ENCODE assay signal across 12 cellular contexts in genomic region chr4:55851885-55852284, GRCh38. TPM values are rescaled to one million over a fixed set of nuclear protein-coding genes. Genes with fewer than 3 reads are reported as not detected.
DNase-seq lines count a peak whose midpoint lies in the region; ATAC-seq and TF ChIP-seq lines count a peak whose summit lies in the region.
"Had no signal": no experiment of that assay in that cellular context is flagged by ENCODE, and none has a peak within 500 bp of the region (broad histone marks: within the 10 kb centered on the region; RNA-seq: fewer than 3 reads in every experiment).

No MANE protein-coding gene starts in this region.

- H3K4me1 ChIP-seq in endodermal cell (ENCODE audit: control insufficient read depth, insufficient read depth, low read length) = no peaks in the 10 kb centered on the region

- peak overlapping the region; percentile 32 for H3K4me3 ChIP-seq in endodermal cell (ENCODE audit: low read length)
- H3K4me3 ChIP-seq: upper lobe of right lung had no signal

- H3K27ac Mint-ChIP-seq in activated CD4-positive, alpha-beta T cell treated with anti-CD3 and anti-CD28 coated beads, Interleukin-2, amount 10 ng/mL, durations not matched to agents 24 days and 14 days = no peak overlapping the region
- H3K27ac Mint-ChIP-seq in endodermal cell = no peak overlapping the region
- H3K27ac Mint-ChIP-seq in stimulated activated naive CD8-positive, alpha-beta T cell treated with anti-CD3 and anti-CD28 coated beads, Interleukin-15, Interleukin-2, amounts not matched to agents 100 ng/mL and 50 ng/mL, for 24 hours = peak overlapping the region; percentile 24

- no peaks in the 10 kb centered on the region for H3K27me3 ChIP-seq in endodermal cell (ENCODE audit: control insufficient read depth, insufficient read depth, low read length, poor library complexity, severe bottlenecking)
- H3K27me3 ChIP-seq: upper lobe of right lung had no signal

- DNase-seq in activated gamma-delta T cell treated with Interleukin-2 at 50 U/mL for 16 hours (peak; percentile 21), activated gamma-delta T cell (lab: John Stamatoyannopoulos, UW) (no peak), endodermal cell (peak; percentile 59), NCI-H524 (lab: John Stamatoyannopoulos, UW) (no peak)
- peak; percentile 66 for DNase-seq in activated CD4-positive, alpha-beta T cell treated with anti-CD3 and anti-CD28 coated beads, Interleukin-2, amount 10 ng/mL, durations not matched to agents 24 days and 14 days
- DNase-seq: T1000, upper lobe of right lung had no signal

- H3K27me3 Mint-ChIP-seq in activated CD4-positive, alpha-beta T cell treated with anti-CD3 and anti-CD28 coated beads, Interleukin-2, amount 10 ng/mL, durations not matched to agents 24 days and 14 days = no peaks in the 10 kb centered on the region
- H3K27me3 Mint-ChIP-seq in endodermal cell (ENCODE audit: insufficient read depth) = peaks cover 2% of the 10 kb centered on the region
- no peaks in the 10 kb centered on the region for H3K27me3 Mint-ChIP-seq in stimulated activated naive CD8-positive, alpha-beta T cell treated with anti-CD3 and anti-CD28 coated beads, Interleukin-15, Interleukin-2, amounts not matched to agents 100 ng/mL and 50 ng/mL, for 24 hours

- peak overlapping the region; percentile 38 for H3K4me3 Mint-ChIP-seq in activated CD4-positive, alpha-beta T cell treated with anti-CD3 and anti-CD28 coated beads, Interleukin-2, amount 10 ng/mL, durations not matched to agents 24 days and 14 days
- H3K4me3 Mint-ChIP-seq in endodermal cell = no peak overlapping the region
- peak overlapping the region; percentile 28 for H3K4me3 Mint-ChIP-seq in stimulated activated naive CD8-positive, alpha-beta T cell treated with anti-CD3 and anti-CD28 coated beads, Interleukin-15, Interleukin-2, amounts not matched to agents 100 ng/mL and 50 ng/mL, for 24 hours

- peaks cover 18% of the 10 kb centered on the region for H3K4me1 Mint-ChIP-seq in activated CD4-positive, alpha-beta T cell treated with anti-CD3 and anti-CD28 coated beads, Interleukin-2, amount 10 ng/mL, durations not matched to agents 24 days and 14 days
- peaks cover 18% of the 10 kb centered on the region for H3K4me1 Mint-ChIP-seq in endodermal cell
- H3K4me1 Mint-ChIP-seq in stimulated activated naive CD8-positive, alpha-beta T cell treated with anti-CD3 and anti-CD28 coated beads, Interleukin-15, Interleukin-2, amounts not matched to agents 100 ng/mL and 50 ng/mL, for 24 hours (ENCODE audit: low read depth) = peaks cover 30% of the 10 kb centered on the region

- H3K9me3 Mint-ChIP-seq in activated CD4-positive, alpha-beta T cell treated with anti-CD3 and anti-CD28 coated beads, Interleukin-2, amount 10 ng/mL, durations not matched to agents 24 days and 14 days = no peaks in the 10 kb centered on the region
- H3K9me3 Mint-ChIP-seq in endodermal cell = peaks cover 4% of the 10 kb centered on the region
- H3K9me3 Mint-ChIP-seq in stimulated activated naive CD8-positive, alpha-beta T cell treated with anti-CD3 and anti-CD28 coated beads, Interleukin-15, Interleukin-2, amounts not matched to agents 100 ng/mL and 50 ng/mL, for 24 hours = no peaks in the 10 kb centered on the region

- TF ChIP-seq CTCF in endodermal cell (conservative IDR thresholded peaks at IDR 0.05) = no peak

- intact Hi-C loops in activated CD4-positive, alpha-beta T cell treated with anti-CD3 and anti-CD28 coated beads, Interleukin-2, amount 10 ng/mL, durations not matched to agents 24 days and 14 days (cut with micrococcal nuclease) = loop anchor here (2.0 to 10.0 kb wide), 6 partner anchors 15 to 903 kb away; partner anchors contain the start of gene CLOCK

- peaks cover 6% of the 10 kb centered on the region for H3K36me3 Mint-ChIP-seq in activated CD4-positive, alpha-beta T cell treated with anti-CD3 and anti-CD28 coated beads, Interleukin-2, amount 10 ng/mL, durations not matched to agents 24 days and 14 days (ENCODE audit: low read depth)
- no peaks in the 10 kb centered on the region for H3K36me3 Mint-ChIP-seq in endodermal cell (ENCODE audit: low read depth)
- no peaks in the 10 kb centered on the region for H3K36me3 Mint-ChIP-seq in stimulated activated naive CD8-positive, alpha-beta T cell treated with anti-CD3 and anti-CD28 coated beads, Interleukin-15, Interleukin-2, amounts not matched to agents 100 ng/mL and 50 ng/mL, for 24 hours (ENCODE audit: low read depth)

- no peak overlapping the region for H3K9ac ChIP-seq in endodermal cell (ENCODE audit: extremely low read depth, low read length, poor library complexity, severe bottlenecking)

- peaks cover 5% of the 10 kb centered on the region for H3K9me3 ChIP-seq in endodermal cell (ENCODE audit: control insufficient read depth, low read length)
- H3K9me3 ChIP-seq: upper lobe of right lung had no signal

- no peak for ATAC-seq in HG02852 (IDR thresholded peaks at IDR 0.05; ENCODE audit: unreplicated experiment)
- ATAC-seq in HG03439 (IDR thresholded peaks at IDR 0.05; ENCODE audit: unreplicated experiment) = no peak
- ATAC-seq: upper lobe of right lung had no signal

- no peaks in the 10 kb centered on the region for H3K36me3 ChIP-seq in endodermal cell (ENCODE audit: control insufficient read depth, insufficient read depth, low read length)
- H3K36me3 ChIP-seq: upper lobe of right lung had no signal

- H3K27ac ChIP-seq in endodermal cell (ENCODE audit: low read depth, low read length) = no peak overlapping the region
- H3K27ac ChIP-seq: upper lobe of right lung had no signal

- WGBS in endodermal cell (ENCODE audit: insufficient coverage in 1 of 2, insufficient read length in 1 of 2), 2 experiments = 61 to 64% methylated on average over 5 to 6 of the region's 6 CpGs

RNA-seq across cellular contexts. Expression of gene EXOC1, which starts 1.6 kb away (rescaled TPM):
- 20.8 and 21.5 TPM in 2 replicates for total RNA-seq in activated CD4-positive, alpha-beta T cell treated with anti-CD3 and anti-CD28 coated beads, Interleukin-2, amount 10 ng/mL, durations not matched to agents 24 days and 14 days
- 10 to 100 TPM; 26.5 to 26.9 TPM for total RNA-seq in endodermal cell
- polyA plus RNA-seq in endodermal cell (2013, experiment 1 of 2) = 31.5 TPM
- 28.5 TPM for polyA plus RNA-seq in endodermal cell (2013, experiment 2 of 2)

RNA-seq across cellular contexts. Expression of gene EXOC1L, which starts 32.3 kb away (rescaled TPM):
- not detected in 2 replicates for total RNA-seq in activated CD4-positive, alpha-beta T cell treated with anti-CD3 and anti-CD28 coated beads, Interleukin-2, amount 10 ng/mL, durations not matched to agents 24 days and 14 days
- total RNA-seq in endodermal cell = not detected
- polyA plus RNA-seq in endodermal cell (2013, experiment 1 of 2) = not detected
- not detected for polyA plus RNA-seq in endodermal cell (2013, experiment 2 of 2)
- total RNA-seq: fibroblast of lung, upper lobe of right lung had no signal
- polyA plus RNA-seq: AG04450, fibroblast of lung had no signal

Comparison
In these comparisons a context has a peak if more than half of its experiments do, and no peak if none do; other contexts are left out.
1. DNase-seq: peak in activated gamma-delta T cell treated with Interleukin-2 at 50 U/mL for 16 hours (single experiment), activated CD4-positive, alpha-beta T cell treated with anti-CD3 and anti-CD28 coated beads, Interleukin-2, amount 10 ng/mL, durations not matched to agents 24 days and 14 days (single experiment) and endodermal cell (single experiment); none in activated gamma-delta T cell (single experiment) and NCI-H524 (0 of 2).